Comparison of ENCODE assay signal across 18 cellular contexts in genomic region chr5:153360860-153361259, GRCh38.
DNase-seq lines count a peak whose midpoint lies in the region; ATAC-seq, FAIRE-seq and TF ChIP-seq lines count a peak whose summit lies in the region.
"Had no signal": no experiment of that assay in that cellular context is flagged by ENCODE, and none has a peak within 500 bp of the region (broad histone marks: within the 10 kb centered on the region; RNA-seq: fewer than 3 reads in every experiment).

No MANE protein-coding gene starts in this region.

- H3K9ac ChIP-seq in Karpas-422 (ENCODE audit: low read length) = no peak overlapping the region

- no peak overlapping the region for H2AFZ ChIP-seq in Karpas-422 (ENCODE audit: low read length)
- H2AFZ ChIP-seq: GM23338 had no signal

- H4K20me1 ChIP-seq in Karpas-422 (ENCODE audit: insufficient read depth, low read depth, low read length) = no peaks in the 10 kb centered on the region

- ATAC-seq in GM21360 (IDR thresholded peaks at IDR 0.05; ENCODE audit: unreplicated experiment) (peak; percentile 35), HG02870 (IDR thresholded peaks at IDR 0.05; ENCODE audit: unreplicated experiment) (peak; percentile 31)
- ATAC-seq: GM23338 had no signal

- H3K36me3 ChIP-seq in Karpas-422 (ENCODE audit: insufficient read depth, low read length) = no peaks in the 10 kb centered on the region
- H3K36me3 ChIP-seq: HAP-1 had no signal

- H3K9me2 ChIP-seq in Karpas-422 (replicated peaks; ENCODE audit: insufficient read depth, low read length) = no peaks in the 10 kb centered on the region

- FAIRE-seq in GM12891 (lab: Jason Lieb, UNC) = peak; percentile 33
- FAIRE-seq: GM19239, H54 had no signal

- H3K4me2 ChIP-seq in Karpas-422 (ENCODE audit: low read depth, low read length, poor library complexity, severe bottlenecking) = no peak overlapping the region
- H3K4me2 ChIP-seq: GM23338 had no signal

- TF ChIP-seq POLR2A in GM12891 (IDR thresholded peaks at IDR 0.05; ENCODE audit: low read depth, low read length) = no peak

- no peaks in the 10 kb centered on the region for H3K27me3 ChIP-seq in Karpas-422 (ENCODE audit: low read length)

- no peaks in the 10 kb centered on the region for H3K79me2 ChIP-seq in Karpas-422 (ENCODE audit: low read length)

- no peak overlapping the region for H3K4me3 ChIP-seq in Karpas-422 (ENCODE audit: low read length)
- H3K4me3 ChIP-seq: GM23338, HAP-1 had no signal

- no peak for DNase-seq in GM12891 (ENCODE audit: insufficient read length, low spot score)
- no peak for DNase-seq in Karpas-422
- no peak for DNase-seq in NCI-H510A treated with DMSO at 0.1 percent for 48 hours (lab: John Stamatoyannopoulos, UW)
- no peak for DNase-seq in stimulated activated CD4-positive, alpha-beta T cell treated with anti-CD3 and anti-CD28 coated beads, Interleukin-4, amount 100 ng/mL, for 24 hours
- DNase-seq: C1 segment of cervical spinal cord; Calu3; CD4-positive, alpha-beta memory T cell; COR-L47; DMS53; DMS79 treated with DMSO at 0.1 percent for 48 hours; GF-D8; HFFc6 had no signal

- H3K4me1 ChIP-seq in Karpas-422 (ENCODE audit: low read length) = peaks cover 3% of the 10 kb centered on the region
- H3K4me1 ChIP-seq: HAP-1 had no signal

- no peak overlapping the region for H3K27ac ChIP-seq in Karpas-422 (ENCODE audit: low read length)

- H3K9me3 ChIP-seq in Karpas-422 (ENCODE audit: low read length) = no peaks in the 10 kb centered on the region
- H3K9me3 ChIP-seq: HAP-1 had no signal

TF ChIP-seq in GM12891, 5 proteins besides CTCF, POLR2A, EP300 and RAD21:
- TF ChIP-seq SPI1 (IDR thresholded peaks at IDR 0.05; ENCODE audit: low read depth, low read length) (no peak), PAX5 (IDR thresholded peaks at IDR 0.05; ENCODE audit: insufficient read depth, low read length, severe bottlenecking) (no peak), TAF1 (IDR thresholded peaks at IDR 0.05; ENCODE audit: low read depth, low read length) (no peak), POLR2AphosphoS5 (IDR thresholded peaks at IDR 0.05; ENCODE audit: low read depth, low read length) (no peak), POU2F2 (IDR thresholded peaks at IDR 0.05; ENCODE audit: low read depth, low read length) (no peak)
